Comparison of ENCODE assay signal across 8 cellular contexts in the genomic region with DNA sequence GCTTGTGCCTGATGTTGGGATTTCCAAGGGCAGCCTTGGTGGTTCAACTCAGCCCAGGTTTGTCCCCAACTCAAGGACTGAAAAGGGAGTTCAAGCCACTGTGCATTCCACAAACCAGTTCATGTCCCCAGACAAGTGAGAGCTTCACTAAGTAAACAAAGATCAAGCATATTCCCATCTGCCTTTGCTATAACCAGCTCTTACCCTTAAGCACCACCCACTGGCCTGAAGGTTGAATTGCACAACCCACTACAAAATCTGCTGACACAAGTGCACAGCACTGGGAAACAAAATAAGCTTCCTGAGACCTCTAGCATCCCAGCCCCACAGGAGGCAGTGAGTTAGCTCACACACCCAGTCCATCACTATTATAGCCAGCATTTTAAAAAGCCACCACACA.
A peak's percentile ranks its signal among the peaks of the same experiment; 100 is the strongest.
DNase-seq lines count a peak whose midpoint lies in the region; ATAC-seq and TF ChIP-seq lines count a peak whose summit lies in the region.

No MANE protein-coding gene starts in this region.

- peak; percentile 87 for ATAC-seq in GM21423 (IDR thresholded peaks at IDR 0.05; ENCODE audit: unreplicated experiment)
- ATAC-seq in HG03520 (IDR thresholded peaks at IDR 0.05; ENCODE audit: unreplicated experiment), result peak; percentile 95

- no peak overlapping the region for H3K27ac ChIP-seq in effector memory CD4-positive, alpha-beta T cell (ENCODE audit: insufficient read depth, low read length, poor library complexity, severe bottlenecking)

- peak; percentile 75 for TF ChIP-seq CTCF in GM12864 (IDR thresholded peaks at IDR 0.05; ENCODE audit: low read depth, low read length, missing control alignments)

- DNase-seq in GM12864 (ENCODE audit: low read depth), result peak; percentile 10
- DNase-seq in SHP77 (lab: John Stamatoyannopoulos, UW), result peak; percentile 13 to 28
- peak; percentile 29 for DNase-seq in inferior parietal cortex (ENCODE audit: extremely low spot score)
- no peak for DNase-seq in dermis blood vessel endothelial cell
- no peak for DNase-seq in effector memory CD4-positive, alpha-beta T cell
- no peak for DNase-seq in effector CD8-positive, alpha-beta T cell (lab: John Stamatoyannopoulos, UW)

- H3K36me3 ChIP-seq in effector memory CD4-positive, alpha-beta T cell (ENCODE audit: control insufficient read depth, insufficient read depth, low read length), result no peaks in the 10 kb centered on the region

- no peaks in the 10 kb centered on the region for H3K27me3 ChIP-seq in effector memory CD4-positive, alpha-beta T cell (replicated peaks; ENCODE audit: control insufficient read depth, insufficient read depth, low read length, poor library complexity, severe bottlenecking)

- H3K9me3 ChIP-seq in effector memory CD4-positive, alpha-beta T cell (ENCODE audit: control insufficient read depth, low read length), result no peaks in the 10 kb centered on the region

- H3K4me1 ChIP-seq in effector memory CD4-positive, alpha-beta T cell (ENCODE audit: control insufficient read depth, insufficient read depth, low read length, poor library complexity, severe bottlenecking), result no peaks in the 10 kb centered on the region

- H3K4me3 ChIP-seq in GM12864 (ENCODE audit: low read depth, low read length), result no peak overlapping the region
- no peak overlapping the region for H3K4me3 ChIP-seq in effector memory CD4-positive, alpha-beta T cell (ENCODE audit: insufficient read depth, low read depth, low read length, poor library complexity, severe bottlenecking)

Comparison
In these comparisons a context has a peak if more than half of its experiments do, and no peak if none do; other contexts are left out.
1. DNase-seq: peak in GM12864 (single experiment), SHP77 (2 of 2) and inferior parietal cortex (single experiment); none in dermis blood vessel endothelial cell (single experiment), effector memory CD4-positive, alpha-beta T cell (0 of 3) and effector CD8-positive, alpha-beta T cell (single experiment).